Comparison of ENCODE assay signal across 13 cellular contexts in the genomic region with DNA sequence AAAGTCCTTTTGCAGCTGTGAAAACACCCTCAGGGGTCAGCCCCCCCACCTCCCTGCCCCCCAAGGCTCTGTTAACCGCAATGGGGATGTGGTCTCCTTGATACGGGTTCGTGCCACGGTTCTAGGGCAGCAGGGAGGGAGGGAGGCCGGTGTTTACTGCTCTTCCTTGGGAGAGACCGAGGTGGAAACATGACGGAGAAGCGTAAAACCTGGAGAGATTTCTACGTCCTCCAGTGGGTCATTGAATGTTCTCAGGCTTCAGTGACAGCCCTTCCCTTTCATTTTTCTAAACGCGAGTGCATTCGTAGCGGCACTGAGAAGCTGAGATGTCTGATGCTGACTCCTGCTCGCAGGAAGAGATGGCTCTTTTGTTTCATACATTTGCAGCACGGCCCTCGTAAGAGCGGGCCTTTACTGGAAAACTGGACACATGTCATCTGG. TPM values are rescaled to one million over a fixed set of nuclear protein-coding genes. Genes with fewer than 3 reads are reported as not detected.
DNase-seq lines count a peak whose midpoint lies in the region; ATAC-seq, FAIRE-seq and TF ChIP-seq lines count a peak whose summit lies in the region.
"Had no signal": no experiment of that assay in that cellular context is flagged by ENCODE, and none has a peak within 500 bp of the region (broad histone marks: within the 10 kb centered on the region; RNA-seq: fewer than 3 reads in every experiment).

No MANE protein-coding gene starts in this region.

- no peak overlapping the region for H2AFZ ChIP-seq in HepG2 (ENCODE audit: low read length)

- no peak overlapping the region for H3K4me3 ChIP-seq in HepG2 (replicated peaks in 1 of 3; ENCODE audit: insufficient read depth in 1 of 3, low read depth in 2 of 3, low read length in 3 of 3)
- H3K4me3 ChIP-seq: upper lobe of right lung had no signal

- no peaks in the 10 kb centered on the region for H3K36me3 ChIP-seq in HepG2 (replicated peaks in 1 of 2; ENCODE audit: control insufficient read depth in 1 of 2, insufficient read depth in 2 of 2, low read length in 2 of 2)
- H3K36me3 ChIP-seq: upper lobe of right lung had no signal

- peaks cover 31% of the 10 kb centered on the region for H3K27me3 Mint-ChIP-seq in activated CD4-positive, alpha-beta T cell treated with anti-CD3 and anti-CD28 coated beads, Interleukin-2, amount 10 ng/mL, durations not matched to agents 7 days and 5 days
- H3K27me3 Mint-ChIP-seq in activated naive CD8-positive, alpha-beta T cell, result peaks cover 20% of the 10 kb centered on the region
- peaks cover 2 to 10% (median 4%) of the 10 kb centered on the region in 3 donors for H3K27me3 Mint-ChIP-seq in immature natural killer cell (ENCODE audit: low read depth in 3 of 3)
- peaks cover 55% of the 10 kb centered on the region for H3K27me3 Mint-ChIP-seq in stimulated activated naive CD8-positive, alpha-beta T cell treated with anti-CD3 and anti-CD28 coated beads, Interleukin-15, amount 100 ng/mL, for 72 hours

- TF ChIP-seq POLR2A in HepG2 (IDR thresholded peaks at IDR 0.05; ENCODE audit: insufficient read depth in 1 of 2, low read depth in 2 of 2, low read length in 2 of 2), result no peak

- peaks cover 12% of the 10 kb centered on the region for H3K4me1 Mint-ChIP-seq in activated CD4-positive, alpha-beta T cell treated with anti-CD3 and anti-CD28 coated beads, Interleukin-2, amount 10 ng/mL, durations not matched to agents 7 days and 5 days
- peaks cover 22% of the 10 kb centered on the region for H3K4me1 Mint-ChIP-seq in activated naive CD8-positive, alpha-beta T cell (ENCODE audit: low read depth)
- H3K4me1 Mint-ChIP-seq in immature natural killer cell, result peaks cover 39 to 44% of the 10 kb centered on the region in 2 donors
- peaks cover 19% of the 10 kb centered on the region for H3K4me1 Mint-ChIP-seq in stimulated activated naive CD8-positive, alpha-beta T cell treated with anti-CD3 and anti-CD28 coated beads, Interleukin-15, amount 100 ng/mL, for 72 hours

- H3K27me3 ChIP-seq in HepG2 (ENCODE audit: control insufficient read depth in 1 of 2, insufficient read depth in 2 of 2, low read length in 2 of 2), result peaks cover 2 to 15% of the 10 kb centered on the region in 2 experiments; a peak in 3 of 5 replicates

- no peak for FAIRE-seq in HepG2 (lab: Jason Lieb, UNC)
- FAIRE-seq: endothelial cell of umbilical vein had no signal

- no peak overlapping the region for H3K27ac ChIP-seq in HepG2 (ENCODE audit: extremely low read length, insufficient read depth, low read length)
- H3K27ac ChIP-seq: upper lobe of right lung had no signal

- no peaks in the 10 kb centered on the region for H3K36me3 Mint-ChIP-seq in activated CD4-positive, alpha-beta T cell treated with anti-CD3 and anti-CD28 coated beads, Interleukin-2, amount 10 ng/mL, durations not matched to agents 7 days and 5 days (ENCODE audit: low read depth)
- peaks cover 3% of the 10 kb centered on the region for H3K36me3 Mint-ChIP-seq in activated naive CD8-positive, alpha-beta T cell
- H3K36me3 Mint-ChIP-seq in immature natural killer cell, result no peaks in the 10 kb centered on the region

- CTCF ChIA-PET in activated CD4-positive, alpha-beta T cell treated with anti-CD3 and anti-CD28 coated beads, Interleukin-2, amount 10 ng/mL, durations not matched to agents 7 days and 5 days (lab: Charles Lee), result no interaction called here
- CTCF ChIA-PET in HepG2 (lab: Yijun Ruan, JAX; ENCODE audit: low intra/inter-chr PET ratio, low total read pairs), result no interaction called here

- 93% methylated on average over 17 of the region's 17 CpGs for WGBS in HepG2 (ENCODE audit: low lambda C conversion rate)

- no peaks in the 10 kb centered on the region for H3K9me3 Mint-ChIP-seq in activated CD4-positive, alpha-beta T cell treated with anti-CD3 and anti-CD28 coated beads, Interleukin-2, amount 10 ng/mL, durations not matched to agents 7 days and 5 days
- H3K9me3 Mint-ChIP-seq in activated naive CD8-positive, alpha-beta T cell (ENCODE audit: low read depth), result no peaks in the 10 kb centered on the region
- H3K9me3 Mint-ChIP-seq in immature natural killer cell, result no peaks in the 10 kb centered on the region
- no peaks in the 10 kb centered on the region for H3K9me3 Mint-ChIP-seq in stimulated activated naive CD8-positive, alpha-beta T cell treated with anti-CD3 and anti-CD28 coated beads, Interleukin-15, amount 100 ng/mL, for 72 hours

- H3K4me2 ChIP-seq in HepG2 (ENCODE audit: low read depth, low read length), result no peak overlapping the region

- H3K27ac Mint-ChIP-seq in activated CD4-positive, alpha-beta T cell treated with anti-CD3 and anti-CD28 coated beads, Interleukin-2, amount 10 ng/mL, durations not matched to agents 7 days and 5 days, result no peak overlapping the region
- H3K27ac Mint-ChIP-seq in activated naive CD8-positive, alpha-beta T cell, result no peak overlapping the region
- H3K27ac Mint-ChIP-seq in immature natural killer cell, result peak overlapping the region; percentile 62 to 89 (median 82)
- no peak overlapping the region for H3K27ac Mint-ChIP-seq in stimulated activated naive CD8-positive, alpha-beta T cell treated with anti-CD3 and anti-CD28 coated beads, Interleukin-15, amount 100 ng/mL, for 72 hours

- peak overlapping the region; percentile 25 for H3K4me3 Mint-ChIP-seq in activated CD4-positive, alpha-beta T cell treated with anti-CD3 and anti-CD28 coated beads, Interleukin-2, amount 10 ng/mL, durations not matched to agents 7 days and 5 days
- peak overlapping the region; percentile 83 for H3K4me3 Mint-ChIP-seq in activated naive CD8-positive, alpha-beta T cell
- peak overlapping the region; percentile 82 to 94 (median 88) for H3K4me3 Mint-ChIP-seq in immature natural killer cell
- H3K4me3 Mint-ChIP-seq in stimulated activated naive CD8-positive, alpha-beta T cell treated with anti-CD3 and anti-CD28 coated beads, Interleukin-15, amount 100 ng/mL, for 72 hours, result peak overlapping the region; percentile 61 to 67

- TF ChIP-seq EP300 in HepG2 (IDR thresholded peaks at IDR 0.05; ENCODE audit: low read depth in 2 of 2, low read length in 2 of 2), result no peak
- TF ChIP-seq EP300 in HepG2 (CRISPR knock-in tag; IDR thresholded peaks at IDR 0.05; ENCODE audit: borderline replicate concordance), result no peak

- TF ChIP-seq RAD21 in HepG2 (CRISPR knock-in tag; IDR thresholded peaks at IDR 0.05), result no peak

- peaks cover 3% of the 10 kb centered on the region for H3K9me3 ChIP-seq in HepG2 (ENCODE audit: low read length)
- H3K9me3 ChIP-seq: upper lobe of right lung had no signal

- POLR2A ChIA-PET in activated CD4-positive, alpha-beta T cell treated with anti-CD3 and anti-CD28 coated beads, Interleukin-2, amount 10 ng/mL, durations not matched to agents 7 days and 5 days (lab: Charles Lee), result no interaction called here
- POLR2A ChIA-PET in HepG2 (lab: Yijun Ruan, JAX), result interaction anchor here (1.8 kb wide), 1 partner anchor 40 kb away, joined by 11 read pairs; a partner anchor contains a TSS

- in situ Hi-C loops in HepG2 (cut with HindIII; ENCODE audit: extremely low pct_ligation_motif_present, low pct_unique_long_range_greater_than_20kb), result no loop called here

- no peaks in the 10 kb centered on the region for H4K20me1 ChIP-seq in HepG2 (ENCODE audit: insufficient read depth, low read length)

- no TSS peak for BruUV-seq in HepG2 (replicated peaks; lab: Mats Ljungman, UMichigan)

- H3K4me1 ChIP-seq in HepG2 (ENCODE audit: insufficient read depth, low read length), result peaks cover 39% of the 10 kb centered on the region

- no peak overlapping the region for H3K9ac ChIP-seq in HepG2 (ENCODE audit: insufficient read depth, low read depth, low read length)

- DNase-seq in activated CD4-positive, alpha-beta T cell treated with anti-CD3 and anti-CD28 coated beads, Interleukin-2, amount 10 ng/mL, durations not matched to agents 7 days and 5 days, result no peak
- no peak for DNase-seq in activated CD4-positive, alpha-beta T cell treated with anti-CD3 and anti-CD28 coated beads, Interleukin-2, amount 50 U/mL, for 4 hours
- DNase-seq in immature natural killer cell (peak; percentile 59 to 63 (median 60)), HepG2 (ENCODE audit: low spot score) (no peak), NCI-H2227 treated with DMSO at 0.1 percent for 48 hours (lab: John Stamatoyannopoulos, UW) (no peak)
- no peak for DNase-seq in stimulated activated naive CD8-positive, alpha-beta T cell treated with anti-CD3 and anti-CD28 coated beads, Interleukin-15, amount 100 ng/mL, for 72 hours
- DNase-seq: left ventricle myocardium superior; NCI-H187 treated with DMSO at 0.1 percent for 48 hours; stimulated activated CD4-positive, alpha-beta T cell treated with anti-CD3 and anti-CD28 coated beads, Interleukin-15, amount 100 ng/mL, for 24 hours; upper lobe of right lung had no signal

- no peak for TF ChIP-seq CTCF in HepG2 (CRISPR knock-in tag; IDR thresholded peaks at IDR 0.05)

- H3K79me2 ChIP-seq in HepG2 (ENCODE audit: insufficient read depth, low read length), result no peaks in the 10 kb centered on the region

- peak; percentile 40 for ATAC-seq in stimulated activated naive CD8-positive, alpha-beta T cell treated with anti-CD3 and anti-CD28 coated beads, Interleukin-15, amount 100 ng/mL, for 72 hours
- ATAC-seq in HepG2 (no peak), HG03135 (IDR thresholded peaks at IDR 0.05; ENCODE audit: unreplicated experiment) (no peak)
- ATAC-seq: upper lobe of right lung had no signal

- intact Hi-C loops in HepG2 (cut with micrococcal nuclease; ENCODE audit: unreplicated experiment), result no loop called here

RNA-seq across cellular contexts. Expression of a gene that starts 40.5 kb away (rescaled TPM):
- 10 to 100 TPM; 57.1 to 68.4 TPM for total RNA-seq in activated CD4-positive, alpha-beta T cell treated with anti-CD3 and anti-CD28 coated beads, Interleukin-2, amount 10 ng/mL, durations not matched to agents 7 days and 5 days
- polyA plus RNA-seq in immature natural killer cell (1 to 10 TPM; 1.9 to 8.1 (median 5.1) TPM), HepG2 (2011; rRNA removed) (11.5 and 11.9 TPM in 2 replicates)
- total RNA-seq in HepG2 (2016; rRNA removed; fragmentation: Illumina TruSeq; extraction: Trizol), result 9.1 and 10.1 TPM in 2 replicates
- 19.0 and 23.2 TPM in 2 replicates for total RNA-seq in HepG2 (2016; cell fraction: cytosol; rRNA removed; fragmentation: Illumina TruSeq; extraction: Trizol; ENCODE audit: low read depth)
- 8.7 and 10.2 TPM in 2 replicates for total RNA-seq in HepG2 (2016; cell fraction: insoluble cytoplasmic fraction; rRNA removed; fragmentation: Illumina TruSeq; extraction: Trizol)
- total RNA-seq in HepG2 (2016; cell fraction: membrane; rRNA removed; fragmentation: Illumina TruSeq; extraction: Trizol), result 8.0 and 11.2 TPM in 2 replicates
- total RNA-seq in HepG2 (2016; cell fraction: nucleus; rRNA removed; fragmentation: Illumina TruSeq; extraction: Trizol), result 14.9 and 20.4 TPM in 2 replicates
- 6.8 and 7.6 TPM in 2 replicates for polyA plus RNA-seq in HepG2 (2011; cell fraction: cytosol; rRNA removed)
- polyA plus RNA-seq in HepG2 (2011; cell fraction: nucleus; rRNA removed), result 60.5 and 78.4 TPM in 2 replicates
- polyA plus RNA-seq in HepG2 (2012), result 8.7 and 10.7 TPM in 2 replicates
- 0.57 and 0.92 TPM in 2 replicates for polyA plus RNA-seq in HepG2 (2016; cell fraction: cytosol; fragmentation: Illumina TruSeq; extraction: Trizol; ENCODE audit: low read depth)
- 5.1 and 7.0 TPM in 2 replicates for polyA plus RNA-seq in HepG2 (2016; cell fraction: insoluble cytoplasmic fraction; fragmentation: Illumina TruSeq; extraction: Trizol; ENCODE audit: low read depth)
- polyA plus RNA-seq in HepG2 (2016; cell fraction: membrane; fragmentation: Illumina TruSeq; extraction: Trizol; ENCODE audit: low read depth), result 1.6 and 2.5 TPM in 2 replicates
- 12.4 and 16.1 TPM in 2 replicates for polyA plus RNA-seq in HepG2 (2016; cell fraction: nucleus; fragmentation: Illumina TruSeq; extraction: Trizol; ENCODE audit: insufficient read depth, low read depth)
- 27.5 and 29.0 TPM in 2 replicates for polyA minus RNA-seq in HepG2 (2011; rRNA and poly(A)+ RNA removed; ENCODE audit: low replicate concordance)
- polyA minus RNA-seq in HepG2 (2011; cell fraction: cytosol; rRNA and poly(A)+ RNA removed), result 10.9 and 14.4 TPM in 2 replicates
- polyA minus RNA-seq in HepG2 (2011; cell fraction: nucleus; rRNA and poly(A)+ RNA removed), result 64.9 and 80.1 TPM in 2 replicates

Comparison
In these comparisons a context has a peak if more than half of its experiments do, and no peak if none do; other contexts are left out.
1. DNase-seq: peak in immature natural killer cell (3 of 3); none in activated CD4-positive, alpha-beta T cell treated with anti-CD3 and anti-CD28 coated beads, Interleukin-2, amount 10 ng/mL, durations not matched to agents 7 days and 5 days (single experiment), activated CD4-positive, alpha-beta T cell treated with anti-CD3 and anti-CD28 coated beads, Interleukin-2, amount 50 U/mL, for 4 hours (0 of 2), stimulated activated naive CD8-positive, alpha-beta T cell treated with anti-CD3 and anti-CD28 coated beads, Interleukin-15, amount 100 ng/mL, for 72 hours (0 of 2), HepG2 (single experiment) and NCI-H2227 treated with DMSO at 0.1 percent for 48 hours (single experiment).
2. H3K27ac Mint-ChIP-seq: peak in immature natural killer cell (6 of 6); none in activated CD4-positive, alpha-beta T cell treated with anti-CD3 and anti-CD28 coated beads, Interleukin-2, amount 10 ng/mL, durations not matched to agents 7 days and 5 days (single experiment), activated naive CD8-positive, alpha-beta T cell (single experiment) and stimulated activated naive CD8-positive, alpha-beta T cell treated with anti-CD3 and anti-CD28 coated beads, Interleukin-15, amount 100 ng/mL, for 72 hours (0 of 2).
3. H3K4me3 Mint-ChIP-seq: peak in every context shown above with its lines; median percentile 88 in immature natural killer cell; 83 in activated naive CD8-positive, alpha-beta T cell; 64 in stimulated activated naive CD8-positive, alpha-beta T cell treated with anti-CD3 and anti-CD28 coated beads, Interleukin-15, amount 100 ng/mL, for 72 hours; 25 in activated CD4-positive, alpha-beta T cell treated with anti-CD3 and anti-CD28 coated beads, Interleukin-2, amount 10 ng/mL, durations not matched to agents 7 days and 5 days.